Comparison of ENCODE assay signal across 19 cellular contexts in genomic region chr9:104826109-104826775, GRCh38.
"Had no signal": no experiment of that assay in that cellular context is flagged by ENCODE, and none has a peak within 500 bp of the region (broad histone marks: within the 10 kb centered on the region; RNA-seq: fewer than 3 reads in every experiment).

No MANE protein-coding gene starts in this region.

- H3K9me3 ChIP-seq: esophagus squamous epithelium, mucosa of descending colon, ovary, SK-N-SH, thyroid gland had no signal

- H3K27ac ChIP-seq: coronary artery, esophagus squamous epithelium, ovary, thyroid gland had no signal

- FAIRE-seq: kidney had no signal

- DNase-seq: activated B cell treated with CpG ODN at 0.5 μM for 24 hours; activated CD4-positive, alpha-beta memory T cell treated with anti-CD3 and anti-CD28 coated beads, Interleukin-2, amount 10 ng/mL, durations not matched to agents 7 days and 5 days; activated CD4-positive, alpha-beta T cell treated with anti-CD3 and anti-CD28 coated beads for 4 hours; activated CD8-positive, alpha-beta memory T cell treated with anti-CD3 and anti-CD28 coated beads, Interleukin-2, amount 10 ng/mL, durations not matched to agents 7 days and 5 days; activated naive CD8-positive, alpha-beta T cell treated with anti-CD3 and anti-CD28 coated beads, Interleukin-2, amount 10 ng/mL, durations not matched to agents 7 days and 5 days; anterior cingulate cortex; esophagus squamous epithelium; hypothalamus; kidney; mucosa of descending colon; naive thymus-derived CD8-positive, alpha-beta T cell; ovary; SK-N-SH; stimulated activated CD4-positive, alpha-beta T cell treated with anti-CD3 and anti-CD28 coated beads, Interleukin-12 subunit alpha, Interleukin-12 subunit beta, amount 100 ng/mL, for 4 hours; stimulated activated CD4-positive, alpha-beta T cell treated with anti-CD3 and anti-CD28 coated beads, Interleukin-1b, Interleukin-23, amount 100 ng/mL, for 48 hours; stimulated activated CD8-positive, alpha-beta memory T cell treated with anti-CD3 and anti-CD28 coated beads, Interleukin-4, amount 100 ng/mL, for 48 hours; stimulated activated naive CD4-positive, alpha-beta T cell; thyroid gland had no signal

- H3K9ac ChIP-seq: SK-N-SH had no signal

- H3K36me3 ChIP-seq: ovary had no signal

- H3K27me3 ChIP-seq: esophagus squamous epithelium, ovary, thyroid gland had no signal

- H3K4me1 ChIP-seq: thyroid gland had no signal

- H3K4me3 ChIP-seq: coronary artery, esophagus squamous epithelium, mucosa of descending colon, ovary, thyroid gland had no signal

- H3K4me2 ChIP-seq: SK-N-SH had no signal
